Comparison of ENCODE assay signal across 1 cellular context in the genomic region with DNA sequence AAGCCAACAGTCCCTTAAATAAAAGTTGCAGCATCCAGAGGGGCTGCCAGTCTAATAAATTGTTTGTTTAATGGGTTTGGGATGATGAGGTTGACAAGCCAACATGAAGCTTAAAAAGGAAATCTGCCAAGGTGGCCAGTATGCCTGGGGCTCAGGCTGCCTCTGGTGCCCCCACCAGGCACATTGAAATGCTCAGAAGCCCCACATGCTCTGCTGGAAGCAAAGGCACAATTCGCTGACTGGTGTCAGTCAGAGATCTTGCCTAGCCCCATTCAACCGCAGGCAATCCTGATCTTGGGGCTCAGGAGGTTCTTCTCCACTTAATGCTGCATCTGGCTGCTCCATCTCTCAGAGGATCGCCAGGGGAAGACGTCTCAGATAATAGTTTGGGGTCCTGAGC.
TF ChIP-seq lines count a peak whose summit lies in the region.

No MANE protein-coding gene starts in this region.

TF ChIP-seq in WTC11, 78 proteins besides CTCF, POLR2A, EP300 and RAD21 (continued from another document):
- TF ChIP-seq, protein P1, sequence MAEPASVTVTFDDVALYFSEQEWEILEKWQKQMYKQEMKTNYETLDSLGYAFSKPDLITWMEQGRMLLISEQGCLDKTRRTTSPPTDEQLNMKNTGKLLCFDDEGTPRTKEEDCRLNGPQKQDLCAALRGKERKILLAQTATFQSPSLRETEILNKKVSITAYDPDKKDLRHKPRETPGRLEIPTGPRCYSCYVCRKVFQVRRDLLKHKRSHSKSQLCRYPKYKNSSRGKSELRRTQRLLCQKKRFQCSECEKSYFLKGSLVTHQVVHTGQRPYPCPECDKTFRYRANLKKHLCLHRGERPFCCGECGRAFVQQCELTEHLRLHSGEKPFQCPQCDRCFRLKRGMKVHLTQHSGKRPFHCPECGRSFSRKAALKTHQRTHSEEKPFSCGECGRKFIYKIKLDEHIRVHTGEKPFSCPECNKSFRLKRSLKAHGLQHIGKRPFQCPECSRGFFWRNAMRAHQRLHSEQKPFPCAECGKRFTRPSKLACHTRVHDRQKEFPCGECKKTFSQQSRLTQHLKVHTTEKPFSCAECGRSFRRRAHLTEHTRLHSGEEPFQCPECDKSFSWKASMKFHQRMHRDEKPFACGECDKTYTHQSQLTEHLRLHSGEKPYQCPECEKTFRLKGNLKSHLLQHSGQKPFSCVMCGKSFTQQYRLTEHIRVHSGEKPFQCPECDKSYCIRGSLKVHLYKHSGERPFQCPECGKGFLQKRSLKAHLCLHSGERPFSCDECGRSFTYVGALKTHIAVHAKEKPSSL (CRISPR knock-in tag; conservative IDR thresholded peaks at IDR 0.05): no peak
- TF ChIP-seq, protein P2, sequence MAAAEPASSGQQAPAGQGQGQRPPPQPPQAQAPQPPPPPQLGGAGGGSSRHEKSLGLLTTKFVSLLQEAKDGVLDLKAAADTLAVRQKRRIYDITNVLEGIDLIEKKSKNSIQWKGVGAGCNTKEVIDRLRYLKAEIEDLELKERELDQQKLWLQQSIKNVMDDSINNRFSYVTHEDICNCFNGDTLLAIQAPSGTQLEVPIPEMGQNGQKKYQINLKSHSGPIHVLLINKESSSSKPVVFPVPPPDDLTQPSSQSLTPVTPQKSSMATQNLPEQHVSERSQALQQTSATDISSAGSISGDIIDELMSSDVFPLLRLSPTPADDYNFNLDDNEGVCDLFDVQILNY (CRISPR knock-in tag; IDR thresholded peaks at IDR 0.05): no peak
- TF ChIP-seq SMAD4 (CRISPR knock-in tag; IDR thresholded peaks at IDR 0.05): no peak
- TF ChIP-seq, protein P3, sequence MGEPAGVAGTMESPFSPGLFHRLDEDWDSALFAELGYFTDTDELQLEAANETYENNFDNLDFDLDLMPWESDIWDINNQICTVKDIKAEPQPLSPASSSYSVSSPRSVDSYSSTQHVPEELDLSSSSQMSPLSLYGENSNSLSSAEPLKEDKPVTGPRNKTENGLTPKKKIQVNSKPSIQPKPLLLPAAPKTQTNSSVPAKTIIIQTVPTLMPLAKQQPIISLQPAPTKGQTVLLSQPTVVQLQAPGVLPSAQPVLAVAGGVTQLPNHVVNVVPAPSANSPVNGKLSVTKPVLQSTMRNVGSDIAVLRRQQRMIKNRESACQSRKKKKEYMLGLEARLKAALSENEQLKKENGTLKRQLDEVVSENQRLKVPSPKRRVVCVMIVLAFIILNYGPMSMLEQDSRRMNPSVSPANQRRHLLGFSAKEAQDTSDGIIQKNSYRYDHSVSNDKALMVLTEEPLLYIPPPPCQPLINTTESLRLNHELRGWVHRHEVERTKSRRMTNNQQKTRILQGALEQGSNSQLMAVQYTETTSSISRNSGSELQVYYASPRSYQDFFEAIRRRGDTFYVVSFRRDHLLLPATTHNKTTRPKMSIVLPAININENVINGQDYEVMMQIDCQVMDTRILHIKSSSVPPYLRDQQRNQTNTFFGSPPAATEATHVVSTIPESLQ (CRISPR knock-in tag; IDR thresholded peaks at IDR 0.05): no peak
- no peak for TF ChIP-seq FOXK1 (CRISPR knock-in tag; IDR thresholded peaks at IDR 0.05)
- no peak for TF ChIP-seq ZBTB21 (CRISPR knock-in tag; IDR thresholded peaks at IDR 0.05; ENCODE audit: borderline replicate concordance)
- no peak for TF ChIP-seq ZNF121 (CRISPR knock-in tag; IDR thresholded peaks at IDR 0.05)
- TF ChIP-seq, protein P4, sequence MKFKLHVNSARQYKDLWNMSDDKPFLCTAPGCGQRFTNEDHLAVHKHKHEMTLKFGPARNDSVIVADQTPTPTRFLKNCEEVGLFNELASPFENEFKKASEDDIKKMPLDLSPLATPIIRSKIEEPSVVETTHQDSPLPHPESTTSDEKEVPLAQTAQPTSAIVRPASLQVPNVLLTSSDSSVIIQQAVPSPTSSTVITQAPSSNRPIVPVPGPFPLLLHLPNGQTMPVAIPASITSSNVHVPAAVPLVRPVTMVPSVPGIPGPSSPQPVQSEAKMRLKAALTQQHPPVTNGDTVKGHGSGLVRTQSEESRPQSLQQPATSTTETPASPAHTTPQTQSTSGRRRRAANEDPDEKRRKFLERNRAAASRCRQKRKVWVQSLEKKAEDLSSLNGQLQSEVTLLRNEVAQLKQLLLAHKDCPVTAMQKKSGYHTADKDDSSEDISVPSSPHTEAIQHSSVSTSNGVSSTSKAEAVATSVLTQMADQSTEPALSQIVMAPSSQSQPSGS (CRISPR knock-in tag; IDR thresholded peaks at IDR 0.05; ENCODE audit: borderline replicate concordance, low read depth): no peak
- TF ChIP-seq ZNF416 (CRISPR knock-in tag; IDR thresholded peaks at IDR 0.05): no peak
- TF ChIP-seq, protein P5, sequence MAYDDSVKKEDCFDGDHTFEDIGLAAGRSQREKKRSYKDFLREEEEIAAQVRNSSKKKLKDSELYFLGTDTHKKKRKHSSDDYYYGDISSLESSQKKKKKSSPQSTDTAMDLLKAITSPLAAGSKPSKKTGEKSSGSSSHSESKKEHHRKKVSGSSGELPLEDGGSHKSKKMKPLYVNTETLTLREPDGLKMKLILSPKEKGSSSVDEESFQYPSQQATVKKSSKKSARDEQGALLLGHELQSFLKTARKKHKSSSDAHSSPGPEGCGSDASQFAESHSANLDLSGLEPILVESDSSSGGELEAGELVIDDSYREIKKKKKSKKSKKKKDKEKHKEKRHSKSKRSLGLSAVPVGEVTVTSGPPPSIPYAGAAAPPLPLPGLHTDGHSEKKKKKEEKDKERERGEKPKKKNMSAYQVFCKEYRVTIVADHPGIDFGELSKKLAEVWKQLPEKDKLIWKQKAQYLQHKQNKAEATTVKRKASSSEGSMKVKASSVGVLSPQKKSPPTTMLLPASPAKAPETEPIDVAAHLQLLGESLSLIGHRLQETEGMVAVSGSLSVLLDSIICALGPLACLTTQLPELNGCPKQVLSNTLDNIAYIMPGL (CRISPR knock-in tag; IDR thresholded peaks at IDR 0.05): no peak
